ENCODE assay signal across 26 cellular contexts in genomic region chr3:75059120-75059519, GRCh38.
"Had no signal": no experiment of that assay in that cellular context is flagged by ENCODE, and none has a peak within 500 bp of the region (broad histone marks: within the 10 kb centered on the region; RNA-seq: fewer than 3 reads in every experiment).

No MANE protein-coding gene starts in this region.

- H3K4me2 ChIP-seq: smooth muscle cell had no signal

- H3K4me3 ChIP-seq: left lung, lower lobe of right lung, ovary, right atrium auricular region, right lobe of liver, smooth muscle cell, stomach, testis, thyroid gland, transverse colon, upper lobe of left lung, vagina had no signal

- H3K4me1 ChIP-seq: left lung, lower lobe of right lung, right atrium auricular region, right lobe of liver, stomach, testis, thyroid gland, transverse colon, upper lobe of left lung, vagina had no signal

- H3K4me1 Mint-ChIP-seq: mesothelial cell of epicardium; naive B cell; natural killer cell; nephron progenitor cell; stimulated activated naive B cell treated with anti-CD40 and anti-IgM and Interleukin-4, amounts not matched to agents 10 μg/mL and 1 μg/mL and 100 μg/mL, for 72 hours had no signal

- FAIRE-seq: keratinocyte had no signal

- H3K27ac ChIP-seq: left lung, lower lobe of right lung, ovary, right atrium auricular region, right lobe of liver, stomach, testis, thyroid gland, transverse colon, upper lobe of left lung, vagina had no signal

- H3K4me3 Mint-ChIP-seq: mesothelial cell of epicardium; naive B cell; natural killer cell; nephron progenitor cell; stimulated activated naive B cell treated with anti-CD40 and anti-IgM and Interleukin-4, amounts not matched to agents 10 μg/mL and 1 μg/mL and 100 μg/mL, for 72 hours had no signal

- H3K27me3 Mint-ChIP-seq: naive B cell; progenitor cell of endocrine pancreas; stimulated activated naive B cell treated with anti-CD40 and anti-IgM and Interleukin-4, amounts not matched to agents 10 μg/mL and 1 μg/mL and 100 μg/mL, for 72 hours had no signal

- H3K36me3 Mint-ChIP-seq: mesothelial cell of epicardium; naive B cell; natural killer cell; stimulated activated naive B cell treated with anti-CD40 and anti-IgM and Interleukin-4, amounts not matched to agents 10 μg/mL and 1 μg/mL and 100 μg/mL, for 72 hours had no signal

- H3K27ac Mint-ChIP-seq: mesothelial cell of epicardium; naive B cell; natural killer cell; nephron progenitor cell; progenitor cell of endocrine pancreas; stimulated activated naive B cell treated with anti-CD40 and anti-IgM and Interleukin-4, amounts not matched to agents 10 μg/mL and 1 μg/mL and 100 μg/mL, for 72 hours had no signal

- H3K27me3 ChIP-seq: left lung, ovary, right atrium auricular region, right lobe of liver, stomach, testis, thyroid gland, transverse colon, upper lobe of left lung, vagina had no signal

- DNase-seq: hippocampal formation; kidney glomerular epithelial cell; left cardiac atrium; left lung; lower lobe of right lung; mesendoderm; naive B cell; natural killer cell; nephron progenitor cell; ovary; right lobe of liver; stimulated activated CD4-positive, alpha-beta T cell treated with anti-CD3 and anti-CD28 coated beads, Interleukin-2, amount 100 ng/mL, for 24 hours; stimulated activated CD4-positive, alpha-beta T cell treated with anti-CD3 and anti-CD28 coated beads, Interleukin-4, amount 100 ng/mL, for 1 hour; stimulated activated naive B cell treated with anti-CD40 and anti-IgM and Interleukin-4, amounts not matched to agents 10 μg/mL and 1 μg/mL and 100 μg/mL, for 72 hours; stimulated activated naive CD8-positive, alpha-beta T cell treated with anti-CD3 and anti-CD28 coated beads, Interleukin-15, Interleukin-2, amounts not matched to agents 100 U/mL and 50 U/mL, for 24 hours; stomach; testis; thyroid gland; transverse colon; upper lobe of left lung had no signal

- H3K9me3 ChIP-seq: left lung, lower lobe of right lung, ovary, right atrium auricular region, right lobe of liver, testis, thyroid gland, transverse colon, upper lobe of left lung, vagina had no signal

- H3K36me3 ChIP-seq: left lung, lower lobe of right lung, ovary, right atrium auricular region, right lobe of liver, stomach, thyroid gland, transverse colon, upper lobe of left lung, vagina had no signal
